ENCODE assay signal across 1 cellular context in the genomic region with DNA sequence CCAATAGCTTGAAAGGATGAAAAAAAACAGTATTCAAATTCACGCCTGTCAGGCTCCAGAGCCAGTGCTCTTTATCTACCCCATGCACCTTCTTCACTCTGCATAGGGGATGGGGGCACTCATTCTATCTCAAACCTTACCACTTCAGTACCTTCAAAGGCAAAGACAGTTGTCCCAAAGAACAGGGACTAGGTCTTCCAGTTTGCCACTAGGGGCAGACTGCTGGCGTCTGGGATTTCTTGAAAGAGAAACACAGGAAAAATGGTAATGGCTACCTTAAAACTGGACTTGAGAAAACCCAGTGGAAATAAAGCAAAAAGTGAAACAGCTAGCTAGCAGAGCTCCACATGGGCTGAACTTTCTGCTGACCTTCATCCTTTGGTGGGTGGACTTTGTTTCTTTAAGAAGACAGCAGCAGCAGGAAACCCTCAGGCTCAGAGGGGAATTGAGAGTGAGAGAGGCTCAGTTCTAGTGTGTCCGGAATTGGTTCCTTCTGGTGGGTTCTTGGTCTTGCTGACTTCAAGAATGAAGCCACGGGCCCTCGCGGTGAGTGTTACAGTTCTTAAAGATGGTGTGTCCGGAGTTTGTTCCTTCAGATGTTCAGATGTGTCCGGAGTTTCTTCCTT.
TF ChIP-seq lines count a peak whose summit lies in the region.

No MANE protein-coding gene starts in this region.

TF ChIP-seq in GM23338, 12 proteins besides CTCF, POLR2A, EP300 and RAD21 (continued from another document):
- TF ChIP-seq, protein P1, sequence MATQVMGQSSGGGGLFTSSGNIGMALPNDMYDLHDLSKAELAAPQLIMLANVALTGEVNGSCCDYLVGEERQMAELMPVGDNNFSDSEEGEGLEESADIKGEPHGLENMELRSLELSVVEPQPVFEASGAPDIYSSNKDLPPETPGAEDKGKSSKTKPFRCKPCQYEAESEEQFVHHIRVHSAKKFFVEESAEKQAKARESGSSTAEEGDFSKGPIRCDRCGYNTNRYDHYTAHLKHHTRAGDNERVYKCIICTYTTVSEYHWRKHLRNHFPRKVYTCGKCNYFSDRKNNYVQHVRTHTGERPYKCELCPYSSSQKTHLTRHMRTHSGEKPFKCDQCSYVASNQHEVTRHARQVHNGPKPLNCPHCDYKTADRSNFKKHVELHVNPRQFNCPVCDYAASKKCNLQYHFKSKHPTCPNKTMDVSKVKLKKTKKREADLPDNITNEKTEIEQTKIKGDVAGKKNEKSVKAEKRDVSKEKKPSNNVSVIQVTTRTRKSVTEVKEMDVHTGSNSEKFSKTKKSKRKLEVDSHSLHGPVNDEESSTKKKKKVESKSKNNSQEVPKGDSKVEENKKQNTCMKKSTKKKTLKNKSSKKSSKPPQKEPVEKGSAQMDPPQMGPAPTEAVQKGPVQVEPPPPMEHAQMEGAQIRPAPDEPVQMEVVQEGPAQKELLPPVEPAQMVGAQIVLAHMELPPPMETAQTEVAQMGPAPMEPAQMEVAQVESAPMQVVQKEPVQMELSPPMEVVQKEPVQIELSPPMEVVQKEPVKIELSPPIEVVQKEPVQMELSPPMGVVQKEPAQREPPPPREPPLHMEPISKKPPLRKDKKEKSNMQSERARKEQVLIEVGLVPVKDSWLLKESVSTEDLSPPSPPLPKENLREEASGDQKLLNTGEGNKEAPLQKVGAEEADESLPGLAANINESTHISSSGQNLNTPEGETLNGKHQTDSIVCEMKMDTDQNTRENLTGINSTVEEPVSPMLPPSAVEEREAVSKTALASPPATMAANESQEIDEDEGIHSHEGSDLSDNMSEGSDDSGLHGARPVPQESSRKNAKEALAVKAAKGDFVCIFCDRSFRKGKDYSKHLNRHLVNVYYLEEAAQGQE (IDR thresholded peaks at IDR 0.05; ENCODE audit: unreplicated experiment), result no peak
- TF ChIP-seq CREB1 (CRISPR knock-in tag; IDR thresholded peaks at IDR 0.05; ENCODE audit: low read depth) (no peak), EZH2 (IDR thresholded peaks at IDR 0.05; ENCODE audit: low read depth, unreplicated experiment) (no peak)
